ENCODE assay signal across 23 cellular contexts in the genomic region with DNA sequence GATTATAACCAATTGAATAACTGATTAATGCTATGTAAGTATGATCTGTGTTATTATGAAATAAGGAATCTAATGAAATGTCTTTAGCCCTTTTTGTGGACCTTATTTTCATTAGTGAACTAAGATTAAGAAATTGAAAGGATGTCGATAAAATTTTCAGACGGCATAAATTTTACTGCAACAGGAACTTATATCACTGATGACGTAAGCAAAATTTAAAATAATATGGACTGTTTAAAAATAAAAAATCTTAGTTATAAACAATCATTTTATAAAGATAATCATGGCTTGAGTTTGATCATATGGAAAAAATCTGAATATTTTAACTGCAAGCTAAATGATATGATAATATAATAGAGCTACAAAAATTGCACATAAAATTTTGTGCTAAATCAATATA.
DNase-seq lines count a peak whose midpoint lies in the region; ATAC-seq, FAIRE-seq and TF ChIP-seq lines count a peak whose summit lies in the region.
"Had no signal": no experiment of that assay in that cellular context is flagged by ENCODE, and none has a peak within 500 bp of the region (broad histone marks: within the 10 kb centered on the region; RNA-seq: fewer than 3 reads in every experiment).

No MANE protein-coding gene starts in this region.

- DNase-seq in HepG2 (ENCODE audit: low spot score) (no peak), right lobe of liver (no peak), A673 (ENCODE audit: low spot score) (no peak), SK-N-MC (ENCODE audit: low read depth, low spot score) (no peak), DMS 273 treated with DMSO at 0.1 percent for 48 hours (lab: John Stamatoyannopoulos, UW) (no peak), chondrocyte (ENCODE audit: low spot score) (no peak), NCI-H1048 (lab: John Stamatoyannopoulos, UW) (no peak)
- DNase-seq: 8988T; ACHN; BE2C; C1 segment of cervical spinal cord; CD4-positive, alpha-beta memory T cell; CD4-positive, CD25-positive, alpha-beta regulatory T cell; CD8-positive, alpha-beta memory T cell; COR-L47; DMS79 treated with DMSO at 0.1 percent for 48 hours; GF-D8 had no signal

- FAIRE-seq in HepG2 (lab: Jason Lieb, UNC) = no peak
- FAIRE-seq: A204.1, G401.6, GM12891, GM19239 had no signal

- H3K9me3 Mint-ChIP-seq in chondrocyte (ENCODE audit: low read depth) = no peaks in the 10 kb centered on the region

- no peaks in the 10 kb centered on the region for H3K79me2 ChIP-seq in HepG2 (ENCODE audit: insufficient read depth, low read length)

- 32% methylated on average over 3 of the region's 3 CpGs for WGBS in HepG2 (ENCODE audit: low lambda C conversion rate)
- WGBS in right lobe of liver (ENCODE audit: insufficient coverage, low coverage, low lambda C conversion rate, missing lambda C conversion rate) = 71% methylated on average over 3 of the region's 3 CpGs

- H3K9me3 ChIP-seq in HepG2 (ENCODE audit: low read length) (no peaks in the 10 kb centered on the region), right lobe of liver (no peaks in the 10 kb centered on the region), A673 (ENCODE audit: low read depth, low read length, poor library complexity, severe bottlenecking) (no peaks in the 10 kb centered on the region), SK-N-MC (ENCODE audit: low read depth, low read length) (0 out of 2 replicates have a peak, but pooled peaks cover 3% of the 10 kb centered on the region)
- H3K9me3 ChIP-seq: BE2C, BLaER1 had no signal

- H3K4me3 Mint-ChIP-seq in chondrocyte (ENCODE audit: unreplicated experiment) = no peak overlapping the region
- H3K4me3 Mint-ChIP-seq: CD14-positive monocyte; CD4-positive, alpha-beta memory T cell; CD4-positive, CD25-positive, alpha-beta regulatory T cell; CD8-positive, alpha-beta memory T cell had no signal

- no peaks in the 10 kb centered on the region for H4K20me1 ChIP-seq in HepG2 (ENCODE audit: insufficient read depth, low read length)
- H4K20me1 ChIP-seq: BLaER1 had no signal

- in situ Hi-C loops in HepG2 (cut with HindIII; ENCODE audit: extremely low pct_ligation_motif_present, low pct_unique_long_range_greater_than_20kb) = no loop called here

- no peaks in the 10 kb centered on the region for H3K36me3 ChIP-seq in HepG2 (replicated peaks in 1 of 2; ENCODE audit: control insufficient read depth in 1 of 2, insufficient read depth in 2 of 2, low read length in 2 of 2)
- no peaks in the 10 kb centered on the region for H3K36me3 ChIP-seq in right lobe of liver
- H3K36me3 ChIP-seq in A673 (ENCODE audit: insufficient read depth, low read length, poor library complexity, severe bottlenecking) = no peaks in the 10 kb centered on the region
- H3K36me3 ChIP-seq in SK-N-MC (ENCODE audit: insufficient read depth, low read length) = no peaks in the 10 kb centered on the region
- H3K36me3 ChIP-seq: BE2C, BLaER1 had no signal

- intact Hi-C loops in HepG2 (cut with micrococcal nuclease; ENCODE audit: unreplicated experiment) = no loop called here
- intact Hi-C loops in right lobe of liver (cut with DNase I) = no loop called here
- intact Hi-C loops in A673 (cut with micrococcal nuclease; ENCODE audit: unreplicated experiment) = no loop called here

- POLR2A ChIA-PET in HepG2 (lab: Yijun Ruan, JAX) (no interaction called here), A673 (lab: Charles Lee; ENCODE audit: low non-redundant PET) (interaction anchor here (0.5 kb wide), 1 partner anchor 910 kb away, joined by 3 read pairs; no protein-coding TSS in a partner anchor)

- no TSS peak for BruUV-seq in HepG2 (replicated peaks; lab: Mats Ljungman, UMichigan)
- BruUV-seq in A673 (replicated peaks; lab: Mats Ljungman, UMichigan) = TSS peak; percentile 80

- ATAC-seq in HepG2 = no peak
- no peak for ATAC-seq in right lobe of liver

- no peak overlapping the region for H3K27ac ChIP-seq in HepG2 (ENCODE audit: extremely low read length, insufficient read depth, low read length)
- H3K27ac ChIP-seq in right lobe of liver = no peak overlapping the region
- H3K27ac ChIP-seq in A673 (ENCODE audit: low read depth, low read length, poor library complexity, severe bottlenecking) = peak overlapping the region; percentile 63
- peak overlapping the region; percentile 17 for H3K27ac ChIP-seq in SK-N-MC
- H3K27ac ChIP-seq: BLaER1 had no signal

- H3K9ac ChIP-seq in HepG2 (ENCODE audit: insufficient read depth, low read depth, low read length) (no peak overlapping the region), SK-N-MC (ENCODE audit: insufficient read length) (no peak overlapping the region)
- H3K9ac ChIP-seq: BLaER1 had no signal

- no peak for TF ChIP-seq POLR2A in HepG2 (IDR thresholded peaks at IDR 0.05; ENCODE audit: insufficient read depth in 1 of 2, low read depth in 2 of 2, low read length in 2 of 2)
- TF ChIP-seq POLR2A in right lobe of liver (IDR thresholded peaks at IDR 0.05) = no peak

- TF ChIP-seq CTCF in HepG2 (CRISPR knock-in tag; IDR thresholded peaks at IDR 0.05) (no peak), right lobe of liver (IDR thresholded peaks at IDR 0.05) (no peak), A673 (conservative IDR thresholded peaks at IDR 0.05; ENCODE audit: low read depth, low read length) (no peak), chondrocyte (IDR thresholded peaks at IDR 0.05) (no peak)

- H3K4me3 ChIP-seq in HepG2 (replicated peaks in 1 of 3; ENCODE audit: insufficient read depth in 1 of 3, low read depth in 2 of 3, low read length in 3 of 3) (no peak overlapping the region), right lobe of liver (no peak overlapping the region), A673 (ENCODE audit: low read depth, low read length, poor library complexity, severe bottlenecking) (no peak overlapping the region), SK-N-MC (peak overlapping the region; percentile 13; the same call in 1 of the 2 replicates)
- H3K4me3 ChIP-seq: BLaER1 had no signal

- TF ChIP-seq EP300 in HepG2 (IDR thresholded peaks at IDR 0.05; ENCODE audit: low read depth in 2 of 2, low read length in 2 of 2) (no peak), HepG2 (CRISPR knock-in tag; IDR thresholded peaks at IDR 0.05; ENCODE audit: borderline replicate concordance) (no peak)

- no peak overlapping the region for H3K27ac Mint-ChIP-seq in chondrocyte (ENCODE audit: unreplicated experiment)
- H3K27ac Mint-ChIP-seq: CD14-positive monocyte; CD4-positive, CD25-positive, alpha-beta regulatory T cell; CD8-positive, alpha-beta memory T cell had no signal

- H2AFZ ChIP-seq in HepG2 (ENCODE audit: low read length) = no peak overlapping the region

- TF ChIP-seq RAD21 in HepG2 (CRISPR knock-in tag; IDR thresholded peaks at IDR 0.05) = no peak

- peaks cover 28% of the 10 kb centered on the region for H3K27me3 Mint-ChIP-seq in chondrocyte (ENCODE audit: low read depth)
- H3K27me3 Mint-ChIP-seq: CD4-positive, alpha-beta memory T cell; CD4-positive, CD25-positive, alpha-beta regulatory T cell; CD8-positive, alpha-beta memory T cell had no signal

- CTCF ChIA-PET in HepG2 (lab: Yijun Ruan, JAX; ENCODE audit: low intra/inter-chr PET ratio, low total read pairs) (no interaction called here), A673 (lab: Charles Lee) (no interaction called here)

- H3K27me3 ChIP-seq in HepG2 (ENCODE audit: control insufficient read depth in 1 of 2, insufficient read depth in 2 of 2, low read length in 2 of 2) (no peaks in the 10 kb centered on the region), right lobe of liver (peaks cover 0 to 3% of the 10 kb centered on the region in 2 donors), A673 (replicated peaks; ENCODE audit: insufficient read depth, low read depth, low read length, poor library complexity) (no peaks in the 10 kb centered on the region)
- H3K27me3 ChIP-seq: BE2C, BLaER1 had no signal

- no peaks in the 10 kb centered on the region for H3K4me1 Mint-ChIP-seq in chondrocyte (ENCODE audit: low read depth)
- H3K4me1 Mint-ChIP-seq: CD14-positive monocyte; CD4-positive, alpha-beta memory T cell; CD4-positive, CD25-positive, alpha-beta regulatory T cell; CD8-positive, alpha-beta memory T cell had no signal

- H3K36me3 Mint-ChIP-seq in chondrocyte (ENCODE audit: low read depth) = no peaks in the 10 kb centered on the region
- H3K36me3 Mint-ChIP-seq: CD14-positive monocyte; CD4-positive, alpha-beta memory T cell; CD4-positive, CD25-positive, alpha-beta regulatory T cell; CD8-positive, alpha-beta memory T cell had no signal

- no peak overlapping the region for H3K4me2 ChIP-seq in HepG2 (ENCODE audit: low read depth, low read length)
- H3K4me2 ChIP-seq: BLaER1 had no signal

- H3K4me1 ChIP-seq in HepG2 (ENCODE audit: insufficient read depth, low read length) (no peaks in the 10 kb centered on the region), right lobe of liver (no peaks in the 10 kb centered on the region), A673 (ENCODE audit: insufficient read depth, low read length, poor library complexity, severe bottlenecking) (peaks cover 9% of the 10 kb centered on the region)
- H3K4me1 ChIP-seq: BE2C, BLaER1 had no signal

TF ChIP-seq in HepG2, 621 proteins besides CTCF, POLR2A, EP300 and RAD21:
- TF ChIP-seq ATF7 (IDR thresholded peaks at IDR 0.05) (peak; percentile 38; the same call in 1 of the 2 replicates), ATF7 (CRISPR knock-in tag; IDR thresholded peaks at IDR 0.05) (no peak), MAFF (IDR thresholded peaks at IDR 0.05; ENCODE audit: low read depth, low read length) (peak; percentile 69; the same call in 1 of the 2 replicates), MAFK (conservative IDR thresholded peaks at IDR 0.05 in 1 of 2, IDR thresholded peaks at IDR 0.05 in 1 of 2; ENCODE audit: low read length in 2 of 2) (peak; percentile 41 to 81; a peak in 3 of 4 replicates), CREB1 (IDR thresholded peaks at IDR 0.05) (peak; percentile 80), CREB1 (CRISPR knock-in tag; IDR thresholded peaks at IDR 0.05) (no peak), ZNF777 (CRISPR knock-in tag; IDR thresholded peaks at IDR 0.05) (no peak)

Comparison
In these comparisons a context has a peak if more than half of its experiments do, and no peak if none do; other contexts are left out.
1. H3K27ac ChIP-seq: peak in A673 (single experiment) and SK-N-MC (single experiment); none in HepG2 (single experiment) and right lobe of liver (0 of 3).